ENCODE assay signal across 10 cellular contexts in genomic region chr3:192831111-192831644, GRCh38.
DNase-seq lines count a peak whose midpoint lies in the region; ATAC-seq, FAIRE-seq and TF ChIP-seq lines count a peak whose summit lies in the region.
"Had no signal": no experiment of that assay in that cellular context is flagged by ENCODE, and none has a peak within 500 bp of the region (broad histone marks: within the 10 kb centered on the region; RNA-seq: fewer than 3 reads in every experiment).

No MANE protein-coding gene starts in this region.

- intact Hi-C loops in right cardiac atrium (cut with DNase I) = loop anchor here in 1 of 4 donors (10.0 kb wide), 1 partner anchor 84 kb away; the partner anchor contains the start of gene MB21D2
- intact Hi-C loops in left ventricle myocardium superior (cut with micrococcal nuclease) = no loop called here
- intact Hi-C loops in esophagus squamous epithelium (cut with DNase I) = loop anchor here (10.0 kb wide), 1 partner anchor 84 kb away; the partner anchor contains the start of gene MB21D2

- DNase-seq in right cardiac atrium (no peak), left ventricle myocardium superior (no peak), bronchial epithelial cell (ENCODE audit: low read depth) (peak; percentile 63), urothelium cell line (ENCODE audit: low spot score) (peak; percentile 23), cerebellar nuclear complex (lab: John Stamatoyannopoulos, UW) (no peak), cerebellar cortex (ENCODE audit: low spot score) (no peak), esophagus squamous epithelium (lab: John Stamatoyannopoulos, UW) (no peak)
- DNase-seq: COR-L47, dorsolateral prefrontal cortex had no signal

- H3K27me3 ChIP-seq in right cardiac atrium (ENCODE audit: control insufficient read depth, insufficient read depth) (no peaks in the 10 kb centered on the region), bronchial epithelial cell (ENCODE audit: control insufficient read depth, insufficient read depth, low read length) (no peaks in the 10 kb centered on the region), esophagus squamous epithelium (no peaks in the 10 kb centered on the region)
- H3K27me3 ChIP-seq: dorsolateral prefrontal cortex had no signal

- peak overlapping the region; percentile 19 for H3K27ac ChIP-seq in right cardiac atrium (ENCODE audit: low read length)
- H3K27ac ChIP-seq in esophagus squamous epithelium = peak overlapping the region in 1 of 4 donors; percentile 16
- H3K27ac ChIP-seq: dorsolateral prefrontal cortex had no signal

- H3K36me3 ChIP-seq in bronchial epithelial cell (ENCODE audit: control insufficient read depth, insufficient read depth, low read length) (no peaks in the 10 kb centered on the region), esophagus squamous epithelium (no peaks in the 10 kb centered on the region)

- TF ChIP-seq CTCF in bronchial epithelial cell (IDR thresholded peaks at IDR 0.05; ENCODE audit: insufficient read depth, low read length, severe bottlenecking) = no peak
- no peak for TF ChIP-seq CTCF in esophagus squamous epithelium (IDR thresholded peaks at IDR 0.05)

- ATAC-seq in right cardiac atrium (peak in 1 of 2 donors; percentile 31), left ventricle myocardium superior (no peak), HG03354 (IDR thresholded peaks at IDR 0.05; ENCODE audit: poor library complexity, severe bottlenecking, unreplicated experiment) (peak; percentile 23)

- FAIRE-seq in bronchial epithelial cell (lab: Jason Lieb, UNC) (no peak), urothelium cell line (lab: Jason Lieb, UNC) (no peak)

- H3K4me3 ChIP-seq in right cardiac atrium (ENCODE audit: low read length) = no peak overlapping the region
- H3K4me3 ChIP-seq in bronchial epithelial cell (ENCODE audit: low read depth, low read length) = no peak overlapping the region
- H3K4me3 ChIP-seq in esophagus squamous epithelium = no peak overlapping the region
- H3K4me3 ChIP-seq: dorsolateral prefrontal cortex had no signal

- TF ChIP-seq POLR2A in esophagus squamous epithelium (IDR thresholded peaks at IDR 0.05) = no peak

- H3K4me1 ChIP-seq in right cardiac atrium (ENCODE audit: control insufficient read depth, insufficient read depth, low read length) (peaks cover 7% of the 10 kb centered on the region), esophagus squamous epithelium (peaks cover 6 to 47% (median 9%) of the 10 kb centered on the region in 3 donors)

- no peaks in the 10 kb centered on the region for H3K9me3 ChIP-seq in right cardiac atrium (ENCODE audit: control insufficient read depth, low read length)
- H3K9me3 ChIP-seq in esophagus squamous epithelium = no peaks in the 10 kb centered on the region

- WGBS in right cardiac atrium = 67% methylated on average over 6 of the region's 6 CpGs
- 29 to 48% methylated on average over 2 to 6 of the region's 6 CpGs for WGBS in esophagus squamous epithelium, 2 donors

Comparison
In these comparisons a context has a peak if more than half of its experiments do, and no peak if none do; other contexts are left out.
1. DNase-seq: peak in bronchial epithelial cell (single experiment) and urothelium cell line (single experiment); none in right cardiac atrium (0 of 3), left ventricle myocardium superior (single experiment), cerebellar nuclear complex (0 of 2), cerebellar cortex (single experiment) and esophagus squamous epithelium (single experiment).